In genomic region chr19:16153582-16154336, GRCh38 we compare ENCODE assay signal across 1 cellular context.
TF ChIP-seq lines count a peak whose summit lies in the region.

No MANE protein-coding gene starts in this region.

TF ChIP-seq in WTC11, 78 proteins besides CTCF, POLR2A, EP300 and RAD21:
- TF ChIP-seq, protein P1, sequence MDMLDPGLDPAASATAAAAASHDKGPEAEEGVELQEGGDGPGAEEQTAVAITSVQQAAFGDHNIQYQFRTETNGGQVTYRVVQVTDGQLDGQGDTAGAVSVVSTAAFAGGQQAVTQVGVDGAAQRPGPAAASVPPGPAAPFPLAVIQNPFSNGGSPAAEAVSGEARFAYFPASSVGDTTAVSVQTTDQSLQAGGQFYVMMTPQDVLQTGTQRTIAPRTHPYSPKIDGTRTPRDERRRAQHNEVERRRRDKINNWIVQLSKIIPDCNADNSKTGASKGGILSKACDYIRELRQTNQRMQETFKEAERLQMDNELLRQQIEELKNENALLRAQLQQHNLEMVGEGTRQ (CRISPR knock-in tag; IDR thresholded peaks at IDR 0.05): no peak
- TF ChIP-seq TP53 (CRISPR knock-in tag; IDR thresholded peaks at IDR 0.05) (no peak), ATF2 (CRISPR knock-in tag; IDR thresholded peaks at IDR 0.05; ENCODE audit: borderline replicate concordance, low read depth) (no peak), GTF2I (CRISPR knock-in tag; conservative IDR thresholded peaks at IDR 0.05) (no peak), NR2C2 (CRISPR knock-in tag; IDR thresholded peaks at IDR 0.05) (no peak), ZBTB21 (CRISPR knock-in tag; IDR thresholded peaks at IDR 0.05; ENCODE audit: borderline replicate concordance) (no peak), JUN (CRISPR knock-in tag; IDR thresholded peaks at IDR 0.05) (no peak)
- TF ChIP-seq, protein P2, sequence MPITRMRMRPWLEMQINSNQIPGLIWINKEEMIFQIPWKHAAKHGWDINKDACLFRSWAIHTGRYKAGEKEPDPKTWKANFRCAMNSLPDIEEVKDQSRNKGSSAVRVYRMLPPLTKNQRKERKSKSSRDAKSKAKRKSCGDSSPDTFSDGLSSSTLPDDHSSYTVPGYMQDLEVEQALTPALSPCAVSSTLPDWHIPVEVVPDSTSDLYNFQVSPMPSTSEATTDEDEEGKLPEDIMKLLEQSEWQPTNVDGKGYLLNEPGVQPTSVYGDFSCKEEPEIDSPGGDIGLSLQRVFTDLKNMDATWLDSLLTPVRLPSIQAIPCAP (CRISPR knock-in tag; IDR thresholded peaks at IDR 0.05): no peak
- TF ChIP-seq, protein P3, sequence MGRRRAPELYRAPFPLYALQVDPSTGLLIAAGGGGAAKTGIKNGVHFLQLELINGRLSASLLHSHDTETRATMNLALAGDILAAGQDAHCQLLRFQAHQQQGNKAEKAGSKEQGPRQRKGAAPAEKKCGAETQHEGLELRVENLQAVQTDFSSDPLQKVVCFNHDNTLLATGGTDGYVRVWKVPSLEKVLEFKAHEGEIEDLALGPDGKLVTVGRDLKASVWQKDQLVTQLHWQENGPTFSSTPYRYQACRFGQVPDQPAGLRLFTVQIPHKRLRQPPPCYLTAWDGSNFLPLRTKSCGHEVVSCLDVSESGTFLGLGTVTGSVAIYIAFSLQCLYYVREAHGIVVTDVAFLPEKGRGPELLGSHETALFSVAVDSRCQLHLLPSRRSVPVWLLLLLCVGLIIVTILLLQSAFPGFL (CRISPR knock-in tag; IDR thresholded peaks at IDR 0.05; ENCODE audit: borderline replicate concordance): no peak
- TF ChIP-seq, protein P4, sequence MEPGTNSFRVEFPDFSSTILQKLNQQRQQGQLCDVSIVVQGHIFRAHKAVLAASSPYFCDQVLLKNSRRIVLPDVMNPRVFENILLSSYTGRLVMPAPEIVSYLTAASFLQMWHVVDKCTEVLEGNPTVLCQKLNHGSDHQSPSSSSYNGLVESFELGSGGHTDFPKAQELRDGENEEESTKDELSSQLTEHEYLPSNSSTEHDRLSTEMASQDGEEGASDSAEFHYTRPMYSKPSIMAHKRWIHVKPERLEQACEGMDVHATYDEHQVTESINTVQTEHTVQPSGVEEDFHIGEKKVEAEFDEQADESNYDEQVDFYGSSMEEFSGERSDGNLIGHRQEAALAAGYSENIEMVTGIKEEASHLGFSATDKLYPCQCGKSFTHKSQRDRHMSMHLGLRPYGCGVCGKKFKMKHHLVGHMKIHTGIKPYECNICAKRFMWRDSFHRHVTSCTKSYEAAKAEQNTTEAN (CRISPR knock-in tag; IDR thresholded peaks at IDR 0.05): no peak
